ENCODE assay signal across 8 cellular contexts in genomic region chr10:104337527-104337984, GRCh38. TPM values are rescaled to one million over a fixed set of nuclear protein-coding genes. Genes with fewer than 3 reads are reported as not detected.
DNase-seq lines count a peak whose midpoint lies in the region; ATAC-seq, FAIRE-seq and TF ChIP-seq lines count a peak whose summit lies in the region.

No MANE protein-coding gene starts in this region.

- H3K36me3 ChIP-seq in WERI-Rb-1 (no peaks in the 10 kb centered on the region), pancreas (no peaks in the 10 kb centered on the region)

- FAIRE-seq in pancreas (lab: Jason Lieb, UNC) = no peak

- intact Hi-C loops in pancreas (cut with DNase I) = no loop called here

- peak overlapping the region; percentile 92 for H3K4me3 ChIP-seq in WERI-Rb-1 (ENCODE audit: low read depth, low read length)
- peak overlapping the region; percentile 84 to 92 (median 86) for H3K4me3 ChIP-seq in pancreas

- ATAC-seq in GM21367 (IDR thresholded peaks at IDR 0.05; ENCODE audit: unreplicated experiment) = peak; percentile 40
- ATAC-seq in HG03558 (IDR thresholded peaks at IDR 0.05; ENCODE audit: extremely low read depth, unreplicated experiment) = peak; percentile 23
- ATAC-seq in pancreas = peak; percentile 21 to 44 (median 30)

- DNase-seq in EL (peak; percentile 49), WERI-Rb-1 (no peak), globus pallidus (ENCODE audit: low spot score) (peak; percentile 46), pancreas (peak in 2 of 6 donors; percentile 21 to 43), activated gamma-delta T cell treated with Interleukin-2 at 50 U/mL for 16 hours (no peak), NCI-H446 treated with DMSO at 0.1 percent for 48 hours (lab: John Stamatoyannopoulos, UW) (no peak)

- H3K27ac ChIP-seq in WERI-Rb-1 = peak overlapping the region; percentile 82
- peak overlapping the region; percentile 78 to 98 (median 90) for H3K27ac ChIP-seq in pancreas

- no peaks in the 10 kb centered on the region for H3K9me3 ChIP-seq in WERI-Rb-1 (ENCODE audit: severe bottlenecking)
- H3K9me3 ChIP-seq in pancreas = no peaks in the 10 kb centered on the region

- no peaks in the 10 kb centered on the region for H3K27me3 ChIP-seq in WERI-Rb-1 (ENCODE audit: insufficient read depth, low read depth, severe bottlenecking)
- no peaks in the 10 kb centered on the region for H3K27me3 ChIP-seq in pancreas

- 8% methylated on average over 22 of the region's 22 CpGs for WGBS in pancreas, 2 donors

- TF ChIP-seq CTCF in WERI-Rb-1 (IDR thresholded peaks at IDR 0.05; ENCODE audit: low read depth, low read length) (no peak), pancreas (IDR thresholded peaks at IDR 0.05) (no peak)

- peaks cover 7 to 8% (median 8%) of the 10 kb centered on the region in 3 donors for H3K4me1 ChIP-seq in pancreas

RNA-seq across cellular contexts. Expression of gene ITPRIP, which starts 0.7 kb away (rescaled TPM):
- total RNA-seq in pancreas = 1 to 10 TPM; 2.0 to 7.1 (median 2.8) TPM
- polyA plus RNA-seq in pancreas = 1 to 10 TPM; 1.8 to 2.3 TPM

RNA-seq across cellular contexts. Expression of gene CFAP58, which starts 16.1 kb away (rescaled TPM):
- total RNA-seq in pancreas = under 1 TPM in 5 of 6 donors, not detected in 1; 0.19 to 0.53 (median 0.29) TPM
- under 1 TPM; 0.09 to 0.19 TPM for polyA plus RNA-seq in pancreas

Comparison
In these comparisons a context has a peak if more than half of its experiments do, and no peak if none do; other contexts are left out.
1. DNase-seq: peak in EL (single experiment) and globus pallidus (single experiment); none in WERI-Rb-1 (single experiment), activated gamma-delta T cell treated with Interleukin-2 at 50 U/mL for 16 hours (single experiment) and NCI-H446 treated with DMSO at 0.1 percent for 48 hours (single experiment).
2. Peak in every context shown above with its lines, with median percentiles within 50 percentile points of each other: ATAC-seq.